8 cellular contexts compared by ENCODE assay signal in the genomic region with DNA sequence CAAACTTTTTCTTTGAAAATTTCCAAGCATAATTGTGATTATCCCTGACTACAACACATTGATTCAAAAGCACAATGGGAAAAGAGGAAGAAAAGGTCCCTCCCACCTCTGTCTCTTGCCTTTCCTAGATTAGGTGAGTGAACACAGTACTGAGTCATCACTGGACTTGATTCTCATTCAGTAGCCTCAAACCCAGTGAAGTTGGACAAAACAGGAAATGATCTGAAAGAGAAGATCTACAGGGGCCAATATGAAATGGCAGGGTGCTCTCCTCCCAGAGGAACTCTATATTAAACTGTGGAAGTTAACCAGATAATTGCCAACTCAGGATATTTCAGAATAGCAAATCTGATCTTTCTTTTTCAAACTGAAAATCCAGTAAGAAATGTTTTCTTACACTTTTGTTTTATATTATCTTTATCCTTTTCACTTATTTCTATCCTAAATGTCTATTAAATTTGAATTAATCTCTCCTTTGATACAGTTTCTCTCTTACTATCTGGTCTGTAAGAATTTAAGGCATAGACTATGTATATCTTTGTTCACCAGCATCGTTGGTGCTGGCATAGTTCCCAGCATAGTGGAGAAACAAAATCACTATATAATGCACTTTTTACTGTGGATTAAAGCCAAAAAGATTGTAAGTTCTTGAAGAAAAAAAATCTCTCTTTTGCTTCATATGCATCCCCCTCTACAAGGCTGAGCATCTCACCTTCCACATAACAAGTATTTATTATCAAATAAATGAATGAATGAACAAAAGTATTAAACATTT. TPM values are rescaled to one million over a fixed set of nuclear protein-coding genes. Genes with fewer than 3 reads are reported as not detected.
DNase-seq lines count a peak whose midpoint lies in the region; ATAC-seq, FAIRE-seq and TF ChIP-seq lines count a peak whose summit lies in the region.

No MANE protein-coding gene starts in this region.

- H3K9ac ChIP-seq in kidney (ENCODE audit: low read length in 2 of 2) (no peak overlapping the region), colonic mucosa (ENCODE audit: low read depth in 2 of 2, low read length in 2 of 2) (no peak overlapping the region)

- no peaks in the 10 kb centered on the region for H3K9me3 ChIP-seq in CD4-positive, CD25-positive, alpha-beta regulatory T cell (ENCODE audit: control insufficient read depth in 2 of 2, low read length in 2 of 2)
- H3K9me3 ChIP-seq in kidney (ENCODE audit: control insufficient read depth in 1 of 2, low read length in 2 of 2) (no peaks in the 10 kb centered on the region), colonic mucosa (no peaks in the 10 kb centered on the region), sigmoid colon (no peaks in the 10 kb centered on the region)

- DNase-seq in CD4-positive, CD25-positive, alpha-beta regulatory T cell, result peak in 1 of 3 donors; percentile 81
- DNase-seq in activated CD4-positive, alpha-beta memory T cell treated with anti-CD3 and anti-CD28 coated beads for 36 hours, result no peak
- no peak for DNase-seq in kidney
- DNase-seq in colonic mucosa, result no peak
- no peak for DNase-seq in sigmoid colon
- no peak for DNase-seq in DMS 273 treated with DMSO at 0.1 percent for 48 hours (lab: John Stamatoyannopoulos, UW)

- no peak for TF ChIP-seq EP300 in sigmoid colon (IDR thresholded peaks at IDR 0.05)

- peak overlapping the region; percentile 73 for H3K4me3 ChIP-seq in CD4-positive, CD25-positive, alpha-beta regulatory T cell (ENCODE audit: low read depth, low read length)
- H3K4me3 ChIP-seq in kidney (ENCODE audit: low read length in 2 of 2), result no peak overlapping the region
- H3K4me3 ChIP-seq in colonic mucosa, result no peak overlapping the region
- H3K4me3 ChIP-seq in sigmoid colon, result no peak overlapping the region

- CTCF ChIA-PET in activated CD4-positive, alpha-beta memory T cell treated with anti-CD3 and anti-CD28 coated beads for 36 hours (lab: Charles Lee), result interaction anchor here (1.0 to 7.8 kb wide), 3 partner anchors 36 to 105 kb away, joined by 5 to 58 read pairs (median 6); no protein-coding TSS in a partner anchor

- H3K9me3 Mint-ChIP-seq in CD4-positive, CD25-positive, alpha-beta regulatory T cell, result peaks cover 0 to 4% (median 0%) of the 10 kb centered on the region in 7 donors
- no peaks in the 10 kb centered on the region for H3K9me3 Mint-ChIP-seq in activated CD4-positive, alpha-beta memory T cell treated with anti-CD3 and anti-CD28 coated beads for 36 hours

- WGBS in sigmoid colon, 2 donors, result 3 to 15% methylated on average over 1 of the region's 1 CpG

- TF ChIP-seq CTCF in kidney (IDR thresholded peaks at IDR 0.05; ENCODE audit: borderline replicate concordance, extremely low read depth, insufficient read depth), result no peak
- TF ChIP-seq CTCF in colonic mucosa (IDR thresholded peaks at IDR 0.05), result no peak
- no peak for TF ChIP-seq CTCF in sigmoid colon (IDR thresholded peaks at IDR 0.05)

- no peaks in the 10 kb centered on the region for H3K36me3 Mint-ChIP-seq in CD4-positive, CD25-positive, alpha-beta regulatory T cell
- H3K36me3 Mint-ChIP-seq in activated CD4-positive, alpha-beta memory T cell treated with anti-CD3 and anti-CD28 coated beads for 36 hours, result no peaks in the 10 kb centered on the region

- H3K4me3 Mint-ChIP-seq in CD4-positive, CD25-positive, alpha-beta regulatory T cell, result peak overlapping the region in 3 of 4 donors; percentile 71 to 83 (median 72)
- H3K4me3 Mint-ChIP-seq in activated CD4-positive, alpha-beta memory T cell treated with anti-CD3 and anti-CD28 coated beads for 36 hours, result peak overlapping the region; percentile 38

- peaks cover 88% of the 10 kb centered on the region for H3K4me1 ChIP-seq in CD4-positive, CD25-positive, alpha-beta regulatory T cell (ENCODE audit: control insufficient read depth, insufficient read depth, low read length, poor library complexity, severe bottlenecking)
- no peaks in the 10 kb centered on the region for H3K4me1 ChIP-seq in kidney (ENCODE audit: control insufficient read depth in 1 of 2, insufficient read depth in 1 of 2, low read depth in 1 of 2, low read length in 2 of 2)
- no peaks in the 10 kb centered on the region for H3K4me1 ChIP-seq in colonic mucosa
- H3K4me1 ChIP-seq in sigmoid colon, result no peaks in the 10 kb centered on the region

- no peaks in the 10 kb centered on the region for H3K27me3 ChIP-seq in CD4-positive, CD25-positive, alpha-beta regulatory T cell (ENCODE audit: control insufficient read depth, insufficient read depth, low read length)
- no peaks in the 10 kb centered on the region for H3K27me3 ChIP-seq in colonic mucosa
- H3K27me3 ChIP-seq in sigmoid colon, result no peaks in the 10 kb centered on the region

- peak in 1 of 2 donors; percentile 19 for ATAC-seq in CD4-positive, CD25-positive, alpha-beta regulatory T cell (ENCODE audit: low read depth in 2 of 2)
- peak; percentile 75 for ATAC-seq in GM19395 (IDR thresholded peaks at IDR 0.05; ENCODE audit: unreplicated experiment)
- peak; percentile 41 for ATAC-seq in HG03280 (IDR thresholded peaks at IDR 0.05; ENCODE audit: unreplicated experiment)

- peaks cover 67 to 93% (median 84%) of the 10 kb centered on the region in 4 donors for H3K4me1 Mint-ChIP-seq in CD4-positive, CD25-positive, alpha-beta regulatory T cell
- H3K4me1 Mint-ChIP-seq in activated CD4-positive, alpha-beta memory T cell treated with anti-CD3 and anti-CD28 coated beads for 36 hours (ENCODE audit: low read depth), result peaks cover 89% of the 10 kb centered on the region

- peak overlapping the region; percentile 83 to 99 (median 97) for H3K27ac Mint-ChIP-seq in CD4-positive, CD25-positive, alpha-beta regulatory T cell
- peak overlapping the region; percentile 90 for H3K27ac Mint-ChIP-seq in activated CD4-positive, alpha-beta memory T cell treated with anti-CD3 and anti-CD28 coated beads for 36 hours

- H3K27ac ChIP-seq in CD4-positive, CD25-positive, alpha-beta regulatory T cell (ENCODE audit: insufficient read depth, low read length, poor library complexity, severe bottlenecking), result peak overlapping the region; percentile 83
- H3K27ac ChIP-seq in kidney (ENCODE audit: low read depth in 2 of 2, low read length in 2 of 2), result no peak overlapping the region
- H3K27ac ChIP-seq in colonic mucosa, result no peak overlapping the region
- no peak overlapping the region for H3K27ac ChIP-seq in sigmoid colon

- TF ChIP-seq POLR2A in sigmoid colon (IDR thresholded peaks at IDR 0.05), result no peak

- POLR2A ChIA-PET in activated CD4-positive, alpha-beta memory T cell treated with anti-CD3 and anti-CD28 coated beads for 36 hours (lab: Charles Lee), result interaction anchor here (0.7 to 6.3 kb wide), 4 partner anchors 46 to 104 kb away, joined by 5 to 46 read pairs (median 10); no protein-coding TSS in a partner anchor

- intact Hi-C loops in activated CD4-positive, alpha-beta memory T cell treated with anti-CD3 and anti-CD28 coated beads for 36 hours (cut with micrococcal nuclease), result no loop called here
- intact Hi-C loops in kidney (cut with DNase I) (no loop called here), colonic mucosa (cut with DNase I) (no loop called here), sigmoid colon (cut with DNase I) (no loop called here)

- no peaks in the 10 kb centered on the region for H3K27me3 Mint-ChIP-seq in CD4-positive, CD25-positive, alpha-beta regulatory T cell
- no peaks in the 10 kb centered on the region for H3K27me3 Mint-ChIP-seq in activated CD4-positive, alpha-beta memory T cell treated with anti-CD3 and anti-CD28 coated beads for 36 hours

- FAIRE-seq in kidney (lab: Jason Lieb, UNC), result no peak

- H3K36me3 ChIP-seq in CD4-positive, CD25-positive, alpha-beta regulatory T cell (ENCODE audit: control insufficient read depth, insufficient read depth, low read length), result no peaks in the 10 kb centered on the region
- H3K36me3 ChIP-seq in kidney (ENCODE audit: control insufficient read depth in 1 of 2, insufficient read depth in 2 of 2, low read length in 2 of 2) (no peaks in the 10 kb centered on the region), colonic mucosa (no peaks in the 10 kb centered on the region), sigmoid colon (no peaks in the 10 kb centered on the region)

RNA-seq across cellular contexts. Expression of gene IKZF1, which starts 41.4 kb away (rescaled TPM):
- 376 TPM for total RNA-seq in CD4-positive, CD25-positive, alpha-beta regulatory T cell
- polyA plus RNA-seq in CD4-positive, CD25-positive, alpha-beta regulatory T cell, result 100 to 1,000 TPM; 153 to 176 (median 164) TPM
- total RNA-seq in activated CD4-positive, alpha-beta memory T cell treated with anti-CD3 and anti-CD28 coated beads for 36 hours, result 100 to 1,000 TPM; 207 to 216 TPM
- 36.8 TPM for total RNA-seq in kidney
- polyA plus RNA-seq in kidney (ENCODE audit: insufficient read depth, low read depth, low replicate concordance), result 0.52 TPM
- total RNA-seq in colonic mucosa, result 1 to 10 TPM; 4.9 to 5.6 TPM
- total RNA-seq in sigmoid colon, result 10 to 100 TPM in 1 of 4 donors, 1 to 10 TPM in 3; 5.5 to 20.5 (median 7.6) TPM
- 10 to 100 TPM in 1 of 3 donors, 1 to 10 TPM in 2; 1.8 to 29.9 (median 1.8) TPM for polyA plus RNA-seq in sigmoid colon
